19 cellular contexts compared by ENCODE assay signal in the genomic region with DNA sequence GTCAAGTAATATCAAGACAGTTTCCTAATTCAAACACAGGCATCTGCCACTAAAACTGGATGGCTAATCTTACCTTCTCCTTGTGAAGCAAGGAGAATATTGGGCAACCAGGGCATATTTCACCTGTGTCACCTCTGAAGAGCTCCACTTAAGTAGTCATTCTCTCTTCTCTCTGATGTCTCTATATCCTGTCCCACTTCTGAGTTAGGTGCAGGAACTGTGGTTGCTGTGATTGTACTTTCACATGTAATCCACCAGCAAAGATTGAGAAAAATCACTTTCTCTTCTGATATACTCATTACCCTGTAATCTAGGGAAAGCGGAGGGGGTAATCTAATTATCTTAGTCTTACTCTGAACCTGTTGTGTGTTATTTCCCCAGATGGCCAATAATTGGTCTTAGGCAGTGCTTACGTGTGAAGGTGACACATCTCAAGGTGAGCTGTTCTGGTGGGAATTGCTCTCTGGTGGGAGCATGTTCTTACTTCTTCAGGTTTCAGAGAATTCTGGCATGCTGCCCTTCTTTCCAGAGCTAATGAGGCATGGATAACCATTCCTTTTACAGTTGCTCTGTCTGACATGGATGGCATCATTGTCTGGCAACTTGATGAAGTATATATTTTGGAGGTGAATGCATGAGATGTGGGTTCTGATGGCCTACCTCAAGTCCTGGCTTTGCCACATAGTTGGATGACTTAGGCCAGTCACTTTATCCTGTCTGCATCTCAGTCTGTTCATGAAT. TPM values are rescaled to one million over a fixed set of nuclear protein-coding genes. Genes with fewer than 3 reads are reported as not detected.
DNase-seq lines count a peak whose midpoint lies in the region; ATAC-seq, FAIRE-seq and TF ChIP-seq lines count a peak whose summit lies in the region.
"Had no signal": no experiment of that assay in that cellular context is flagged by ENCODE, and none has a peak within 500 bp of the region (broad histone marks: within the 10 kb centered on the region; RNA-seq: fewer than 3 reads in every experiment).

No MANE protein-coding gene starts in this region.

- no peak for TF ChIP-seq EP300 in GM12878 (IDR thresholded peaks at IDR 0.05; ENCODE audit: borderline replicate concordance in 1 of 2, control insufficient read depth in 1 of 2, low read depth in 2 of 2, low read length in 2 of 2)

- no peaks in the 10 kb centered on the region for H3K36me3 ChIP-seq in GM12878 (ENCODE audit: control insufficient read depth in 2 of 2, insufficient read depth in 2 of 2, low read length in 1 of 2)

- no peaks in the 10 kb centered on the region for H3K4me1 ChIP-seq in GM12878 (ENCODE audit: control insufficient read depth, insufficient read depth, low read length)

- H2AFZ ChIP-seq in GM12878 (ENCODE audit: control insufficient read depth, low read depth, low read length) = no peak overlapping the region

- H3K27me3 Mint-ChIP-seq in activated naive CD4-positive, alpha-beta T cell treated with anti-CD3 and anti-CD28 coated beads, Interleukin-2, amount 50 U/mL, for 24 hours = no peaks in the 10 kb centered on the region
- no peaks in the 10 kb centered on the region for H3K27me3 Mint-ChIP-seq in stimulated activated naive CD8-positive, alpha-beta T cell treated with anti-CD3 and anti-CD28 coated beads, Interleukin-15, amount 100 ng/mL, for 72 hours
- H3K27me3 Mint-ChIP-seq: B cell; naive B cell; stimulated activated naive B cell treated with anti-CD40 and anti-IgM and Interleukin-4, amounts not matched to agents 10 μg/mL and 1 μg/mL and 100 μg/mL, for 72 hours; type B pancreatic cell had no signal

- H3K9ac ChIP-seq in GM12878 (ENCODE audit: control insufficient read depth, insufficient read depth, low read length) = no peak overlapping the region

- H3K27ac ChIP-seq in GM12878 (ENCODE audit: control insufficient read depth, insufficient read depth) = no peak overlapping the region

- peak overlapping the region; percentile 80 for H3K27ac Mint-ChIP-seq in activated naive CD4-positive, alpha-beta T cell treated with anti-CD3 and anti-CD28 coated beads, Interleukin-2, amount 50 U/mL, for 24 hours
- no peak overlapping the region for H3K27ac Mint-ChIP-seq in stimulated activated naive CD8-positive, alpha-beta T cell treated with anti-CD3 and anti-CD28 coated beads, Interleukin-15, amount 100 ng/mL, for 72 hours
- H3K27ac Mint-ChIP-seq: B cell; HFFc6; stimulated activated naive B cell treated with anti-CD40 and anti-IgM and Interleukin-4, amounts not matched to agents 10 μg/mL and 1 μg/mL and 100 μg/mL, for 72 hours; type B pancreatic cell had no signal

- 75% methylated on average over 2 of the region's 2 CpGs for WGBS in GM12878 (ENCODE audit: insufficient coverage, insufficient replicate concordance, low lambda C conversion rate, missing lambda C conversion rate)

- TF ChIP-seq POLR2A in GM12878 (IDR thresholded peaks at IDR 0.05; ENCODE audit: low read depth, low read length) = no peak

- RAD21 ChIA-PET in GM12878 (lab: Charles Lee; ENCODE audit: unreplicated experiment) = interaction anchor here (0.8 to 1.2 kb wide), 2 partner anchors 20 to 817 kb away, joined by 3 read pairs; no protein-coding TSS in a partner anchor

- SMC1A ChIA-PET in GM12878 (lab: Charles Lee; ENCODE audit: uncharacterized antibody, unreplicated experiment) = interaction anchor here (0.7 to 5.5 kb wide), 4 partner anchors 8 to 21 kb away, joined by 4 to 21 read pairs (median 5); no protein-coding TSS in a partner anchor

- no TSS peak for BruUV-seq in GM12878 (replicated peaks; lab: Mats Ljungman, UMichigan)

- H3K79me2 ChIP-seq in GM12878 (ENCODE audit: control insufficient read depth, insufficient read depth, low read length) = no peaks in the 10 kb centered on the region

- in situ Hi-C loops in GM12878 (cut with MboI) = no loop called here

- no peak for FAIRE-seq in GM12878 (lab: Jason Lieb, UNC)

- no peaks in the 10 kb centered on the region for H3K9me3 Mint-ChIP-seq in activated naive CD4-positive, alpha-beta T cell treated with anti-CD3 and anti-CD28 coated beads, Interleukin-2, amount 50 U/mL, for 24 hours
- H3K9me3 Mint-ChIP-seq in stimulated activated naive CD8-positive, alpha-beta T cell treated with anti-CD3 and anti-CD28 coated beads, Interleukin-15, amount 100 ng/mL, for 72 hours = peaks cover 0 to under 1% of the 10 kb centered on the region in 2 donors
- H3K9me3 Mint-ChIP-seq: HFFc6; naive B cell; stimulated activated naive B cell treated with anti-CD40 and anti-IgM and Interleukin-4, amounts not matched to agents 10 μg/mL and 1 μg/mL and 100 μg/mL, for 72 hours; type B pancreatic cell had no signal

- no peak overlapping the region for H3K4me3 ChIP-seq in GM12878
- H3K4me3 ChIP-seq: lung had no signal

- H3K9me3 ChIP-seq in GM12878 (replicated peaks; ENCODE audit: control insufficient read depth, insufficient read depth, low read length) = no peaks in the 10 kb centered on the region

- H3K4me2 ChIP-seq in GM12878 (ENCODE audit: control insufficient read depth, insufficient read depth) = no peak overlapping the region

- peak overlapping the region; percentile 60 for H3K4me3 Mint-ChIP-seq in activated naive CD4-positive, alpha-beta T cell treated with anti-CD3 and anti-CD28 coated beads, Interleukin-2, amount 50 U/mL, for 24 hours
- H3K4me3 Mint-ChIP-seq in stimulated activated naive CD8-positive, alpha-beta T cell treated with anti-CD3 and anti-CD28 coated beads, Interleukin-15, amount 100 ng/mL, for 72 hours = no peak overlapping the region
- H3K4me3 Mint-ChIP-seq: B cell; HFFc6; naive B cell; stimulated activated naive B cell treated with anti-CD40 and anti-IgM and Interleukin-4, amounts not matched to agents 10 μg/mL and 1 μg/mL and 100 μg/mL, for 72 hours; type B pancreatic cell had no signal

- POLR2A ChIA-PET in GM12878 (lab: Charles Lee) = no interaction called here

- no peak for TF ChIP-seq RAD21 in GM12878 (IDR thresholded peaks at IDR 0.05; ENCODE audit: insufficient read depth, low read depth, low read length)

- DNase-seq in activated naive CD4-positive, alpha-beta T cell treated with Interleukin-2 at 50 U/mL for 16 hours = no peak
- DNase-seq in NCI-H345 (lab: John Stamatoyannopoulos, UW) (peak; percentile 46), GM12878 (ENCODE audit: low read depth, low spot score) (no peak)
- DNase-seq in stimulated activated naive CD8-positive, alpha-beta T cell treated with anti-CD3 and anti-CD28 coated beads, Interleukin-15, amount 100 ng/mL, for 72 hours = peak in 1 of 2 donors; percentile 29
- DNase-seq: cortex of kidney; DMS79; erythroblast; HFFc6; naive B cell; NCI-H187; stimulated activated naive B cell treated with anti-CD40 and anti-IgM and Interleukin-4, amounts not matched to agents 10 μg/mL and 1 μg/mL and 100 μg/mL, for 72 hours had no signal

- H3K36me3 Mint-ChIP-seq in activated naive CD4-positive, alpha-beta T cell treated with anti-CD3 and anti-CD28 coated beads, Interleukin-2, amount 50 U/mL, for 24 hours = no peaks in the 10 kb centered on the region
- H3K36me3 Mint-ChIP-seq: naive B cell; stimulated activated naive B cell treated with anti-CD40 and anti-IgM and Interleukin-4, amounts not matched to agents 10 μg/mL and 1 μg/mL and 100 μg/mL, for 72 hours; type B pancreatic cell had no signal

- peaks cover 75% of the 10 kb centered on the region for H3K4me1 Mint-ChIP-seq in activated naive CD4-positive, alpha-beta T cell treated with anti-CD3 and anti-CD28 coated beads, Interleukin-2, amount 50 U/mL, for 24 hours
- peaks cover 63% of the 10 kb centered on the region for H3K4me1 Mint-ChIP-seq in stimulated activated naive CD8-positive, alpha-beta T cell treated with anti-CD3 and anti-CD28 coated beads, Interleukin-15, amount 100 ng/mL, for 72 hours

- CTCF ChIA-PET in GM12878 (lab: Yijun Ruan, JAX) = no interaction called here

- H3K27me3 ChIP-seq in GM12878 (replicated peaks in 1 of 2; ENCODE audit: control insufficient read depth in 2 of 2, insufficient read depth in 2 of 2, low read length in 1 of 2) = no peaks in the 10 kb centered on the region

- no peak for TF ChIP-seq CTCF in GM12878 (IDR thresholded peaks at IDR 0.05 in 2 of 3, conservative IDR thresholded peaks at IDR 0.05 in 1 of 3; ENCODE audit: control insufficient read depth in 2 of 3, extremely low read depth in 1 of 3, insufficient read depth in 1 of 3, low read depth in 3 of 3, low read length in 3 of 3)

- ATAC-seq in GM12878 = peak; percentile 24
- ATAC-seq in stimulated activated naive CD8-positive, alpha-beta T cell treated with anti-CD3 and anti-CD28 coated beads, Interleukin-15, amount 100 ng/mL, for 72 hours = peak; percentile 91
- no peak for ATAC-seq in GM18502 (IDR thresholded peaks at IDR 0.05; ENCODE audit: poor library complexity, unreplicated experiment)
- ATAC-seq in HG02938 (IDR thresholded peaks at IDR 0.05; ENCODE audit: unreplicated experiment) = no peak
- ATAC-seq: stimulated activated naive B cell treated with anti-CD40 and anti-IgM and Interleukin-4, amounts not matched to agents 10 μg/mL and 1 μg/mL and 100 μg/mL, for 72 hours had no signal

- H4K20me1 ChIP-seq in GM12878 (ENCODE audit: control insufficient read depth, insufficient read depth) = no peaks in the 10 kb centered on the region

- intact Hi-C loops in GM12878 (cut with micrococcal nuclease; ENCODE audit: unreplicated experiment) = no loop called here

RNA-seq across cellular contexts. Expression of gene XCL2, which starts 12.0 kb away (rescaled TPM):
- total RNA-seq in GM12878 (2013; cell fraction: nucleolus; rRNA removed) = 3.9 and 4.0 TPM in 2 replicates
- total RNA-seq in GM12878 (2014; rRNA removed) (5.3 and 6.7 TPM in 2 replicates), GM12878 (2014; rRNA removed; fragmentation: Illumina TruSeq; extraction: Trizol) (4.5 and 5.3 TPM in 2 replicates), GM12878 (2021) (2.1 and 2.4 TPM in 2 replicates)
- polyA plus RNA-seq in GM12878 (2011; ENCODE audit: low read depth) = 1.6 TPM
- polyA plus RNA-seq in GM12878 (2011; rRNA removed) (204 and 299 TPM in 2 replicates), GM12878 (2014; fragmentation: Illumina TruSeq; extraction: Trizol) (5.2 and 6.3 TPM in 2 replicates), GM12878 (2014; fragmentation: Nextera tagmentation; extraction: Ambion mirVana) (1 to 10 TPM; 3.5 to 5.0 TPM), GM12878 (2014; rRNA removed) (4.5 and 4.9 TPM in 2 replicates), GM12878 (2016; fragmentation: Nextera tagmentation; extraction: Ambion mirVana) (1 to 10 TPM in 1 of 2 experiments, under 1 TPM in 1; 0.50 to 1.2 TPM)
- polyA plus RNA-seq in GM12878 (2011; cell fraction: cytosol; rRNA removed) = 523 and 1,399 TPM in 2 replicates
- polyA plus RNA-seq in GM12878 (2011; cell fraction: nucleus; rRNA removed) = 82.3 and 200 TPM in 2 replicates
- polyA plus RNA-seq in GM12878 (2012) = 0.35 and 0.56 TPM in 2 replicates
- 102 and 163 TPM in 2 replicates for polyA minus RNA-seq in GM12878 (2011; rRNA and poly(A)+ RNA removed)
- polyA minus RNA-seq in GM12878 (2011; cell fraction: cytosol; rRNA and poly(A)+ RNA removed) = 21.6 and 27.4 TPM in 2 replicates
- 16.4 and 20.8 TPM in 2 replicates for polyA minus RNA-seq in GM12878 (2011; cell fraction: nucleus; rRNA and poly(A)+ RNA removed)
- total RNA-seq: B cell, HFFc6, pulmonary artery endothelial cell, RPMI7951 had no signal

RNA-seq across cellular contexts. Expression of gene XCL1, which starts 44.6 kb away (rescaled TPM):
- 7.6 and 11.2 TPM in 2 replicates for total RNA-seq in GM12878 (2013; cell fraction: nucleolus; rRNA removed)
- total RNA-seq in GM12878 (2014; rRNA removed) (9.5 and 10.1 TPM in 2 replicates), GM12878 (2014; rRNA removed; fragmentation: Illumina TruSeq; extraction: Trizol) (11.8 and 12.4 TPM in 2 replicates), GM12878 (2021) (8.8 and 10.4 TPM in 2 replicates)
- 1.3 TPM for polyA plus RNA-seq in GM12878 (2011; ENCODE audit: low read depth)
- polyA plus RNA-seq in GM12878 (2011; rRNA removed) (1,155 and 1,222 TPM in 2 replicates), GM12878 (2014; fragmentation: Illumina TruSeq; extraction: Trizol) (11.1 and 13.0 TPM in 2 replicates), GM12878 (2014; fragmentation: Nextera tagmentation; extraction: Ambion mirVana) (10 to 100 TPM; 13.7 to 17.5 TPM), GM12878 (2014; rRNA removed) (12.1 and 12.9 TPM in 2 replicates), GM12878 (2016; fragmentation: Nextera tagmentation; extraction: Ambion mirVana) (1 to 10 TPM in 1 of 2 experiments, under 1 TPM in 1; 0.68 to 1.4 TPM)
- polyA plus RNA-seq in GM12878 (2011; cell fraction: cytosol; rRNA removed) = 732 and 1,038 TPM in 2 replicates
- 231 and 418 TPM in 2 replicates for polyA plus RNA-seq in GM12878 (2011; cell fraction: nucleus; rRNA removed)
- 0.23 and 1.2 TPM in 2 replicates for polyA plus RNA-seq in GM12878 (2012)
- polyA minus RNA-seq in GM12878 (2011; rRNA and poly(A)+ RNA removed) = 403 and 417 TPM in 2 replicates
- polyA minus RNA-seq in GM12878 (2011; cell fraction: cytosol; rRNA and poly(A)+ RNA removed) = 188 and 226 TPM in 2 replicates
- polyA minus RNA-seq in GM12878 (2011; cell fraction: nucleus; rRNA and poly(A)+ RNA removed) = 86.6 and 106 TPM in 2 replicates
- total RNA-seq: B cell, HFFc6, pulmonary artery endothelial cell, RPMI7951 had no signal

Comparison
In these comparisons a context has a peak if more than half of its experiments do, and no peak if none do; other contexts are left out.
1. ATAC-seq: peak in GM12878 (single experiment) and stimulated activated naive CD8-positive, alpha-beta T cell treated with anti-CD3 and anti-CD28 coated beads, Interleukin-15, amount 100 ng/mL, for 72 hours (single experiment); none in GM18502 (single experiment) and HG02938 (single experiment).